In genomic region chr15:99574048-99574447, GRCh38 we compare ENCODE assay signal across 25 cellular contexts.
"Had no signal": no experiment of that assay in that cellular context is flagged by ENCODE, and none has a peak within 500 bp of the region (broad histone marks: within the 10 kb centered on the region; RNA-seq: fewer than 3 reads in every experiment).

No MANE protein-coding gene starts in this region.

- H3K27ac ChIP-seq: ascending aorta, body of pancreas had no signal

- H3K4me3 Mint-ChIP-seq: activated CD4-positive, alpha-beta T cell treated with anti-CD3 and anti-CD28 coated beads, Interleukin-2, amount 10 ng/mL, durations not matched to agents 24 days and 14 days; activated CD8-positive, alpha-beta memory T cell treated with anti-CD3 and anti-CD28 coated beads, Interleukin-2, amount 10 ng/mL, durations not matched to agents 7 days and 5 days; activated naive CD8-positive, alpha-beta T cell treated with anti-CD3 and anti-CD28 coated beads, Interleukin-2, amount 50 U/mL, for 24 hours; activated T-cell treated with anti-CD3 and anti-CD28 coated beads, Interleukin-2, amount 50 U/mL, for 4 hours; T-helper 1 cell treated with Interleukin-12 subunit alpha and Interleukin-12 subunit beta and Interleukin-4 antibody, amounts not matched to agents 30 μg/mL and 1 μg/mL, for 36 hours; WTC11 had no signal

- H3K27me3 ChIP-seq: ascending aorta, body of pancreas, MG63 had no signal

- ATAC-seq: activated CD8-positive, alpha-beta memory T cell treated with anti-CD3 and anti-CD28 coated beads, Interleukin-2, amount 10 ng/mL, durations not matched to agents 7 days and 5 days; activated naive CD4-positive, alpha-beta T cell treated with anti-CD3 and anti-CD28 coated beads, Interleukin-2, amount 50 U/mL, for 72 hours; activated naive CD8-positive, alpha-beta T cell treated with anti-CD3 and anti-CD28 coated beads, Interleukin-2, amount 50 U/mL, for 24 hours; activated T-cell treated with anti-CD3 and anti-CD28 coated beads, Interleukin-2, amount 50 U/mL, for 4 hours; body of pancreas; WTC11 had no signal

- H3K27me3 Mint-ChIP-seq: activated CD4-positive, alpha-beta T cell treated with anti-CD3 and anti-CD28 coated beads, Interleukin-2, amount 10 ng/mL, durations not matched to agents 24 days and 14 days; activated CD8-positive, alpha-beta memory T cell treated with anti-CD3 and anti-CD28 coated beads, Interleukin-2, amount 10 ng/mL, durations not matched to agents 7 days and 5 days; activated naive CD8-positive, alpha-beta T cell treated with anti-CD3 and anti-CD28 coated beads, Interleukin-2, amount 50 U/mL, for 24 hours had no signal

- H3K4me3 ChIP-seq: ascending aorta, body of pancreas, MG63 had no signal

- DNase-seq: activated CD4-positive, alpha-beta T cell treated with anti-CD3 and anti-CD28 coated beads for 1 hour; activated CD4-positive, alpha-beta T cell treated with anti-CD3 and anti-CD28 coated beads, Interleukin-2, amount 10 ng/mL, durations not matched to agents 24 days and 14 days; activated CD4-positive, alpha-beta T cell treated with anti-CD3 and anti-CD28 coated beads, Interleukin-2, amount 50 U/mL, for 48 hours; activated CD8-positive, alpha-beta memory T cell treated with anti-CD3 and anti-CD28 coated beads, Interleukin-2, amount 10 ng/mL, durations not matched to agents 7 days and 5 days; activated effector memory CD4-positive, alpha-beta T cell treated with anti-CD3 and anti-CD28 coated beads, Interleukin-2, amount 50 U/mL, for 16 hours; activated naive CD4-positive, alpha-beta T cell treated with Interleukin-2 at 50 U/mL for 16 hours; activated naive CD8-positive, alpha-beta T cell treated with anti-CD3 and anti-CD28 coated beads, Interleukin-2, amount 50 U/mL, for 24 hours; activated T-cell treated with anti-CD3 and anti-CD28 coated beads, Interleukin-2, amount 50 U/mL, for 4 hours; amniotic stem cell; KG1; MG63; MV-4-11; NCI-H1092 treated with DMSO at 0.1 percent for 48 hours; NCI-H1417 treated with DMSO at 0.1 percent for 48 hours; NCI-H1694; NCI-H2029 treated with DMSO at 0.1 percent for 48 hours; NCI-H510A treated with DMSO at 0.1 percent for 48 hours; NK-92 treated with Interleukin-12 subunit alpha and Interleukin-12 subunit beta, amount 100 ng/mL, for 24 hours; SHP77 treated with DMSO at 0.1 percent for 48 hours had no signal

- H3K36me3 Mint-ChIP-seq: WTC11 had no signal

- H3K9me3 Mint-ChIP-seq: activated CD4-positive, alpha-beta T cell treated with anti-CD3 and anti-CD28 coated beads, Interleukin-2, amount 10 ng/mL, durations not matched to agents 24 days and 14 days; activated naive CD8-positive, alpha-beta T cell treated with anti-CD3 and anti-CD28 coated beads, Interleukin-2, amount 50 U/mL, for 24 hours; activated T-cell treated with anti-CD3 and anti-CD28 coated beads, Interleukin-2, amount 50 U/mL, for 4 hours; T-helper 1 cell treated with Interleukin-12 subunit alpha and Interleukin-12 subunit beta and Interleukin-4 antibody, amounts not matched to agents 30 μg/mL and 1 μg/mL, for 36 hours; WTC11 had no signal

- H3K27ac Mint-ChIP-seq: activated CD4-positive, alpha-beta T cell treated with anti-CD3 and anti-CD28 coated beads, Interleukin-2, amount 10 ng/mL, durations not matched to agents 24 days and 14 days; activated CD8-positive, alpha-beta memory T cell treated with anti-CD3 and anti-CD28 coated beads, Interleukin-2, amount 10 ng/mL, durations not matched to agents 7 days and 5 days; activated naive CD4-positive, alpha-beta T cell treated with anti-CD3 and anti-CD28 coated beads, Interleukin-2, amount 50 U/mL, for 72 hours; activated naive CD8-positive, alpha-beta T cell treated with anti-CD3 and anti-CD28 coated beads, Interleukin-2, amount 50 U/mL, for 24 hours; T-helper 1 cell treated with Interleukin-12 subunit alpha and Interleukin-12 subunit beta and Interleukin-4 antibody, amounts not matched to agents 30 μg/mL and 1 μg/mL, for 36 hours had no signal

- FAIRE-seq: bronchial epithelial cell had no signal

- H3K9me3 ChIP-seq: ascending aorta, body of pancreas, MG63 had no signal

- H3K36me3 ChIP-seq: ascending aorta had no signal
